Comparison of ENCODE assay signal across 21 cellular contexts in the genomic region with DNA sequence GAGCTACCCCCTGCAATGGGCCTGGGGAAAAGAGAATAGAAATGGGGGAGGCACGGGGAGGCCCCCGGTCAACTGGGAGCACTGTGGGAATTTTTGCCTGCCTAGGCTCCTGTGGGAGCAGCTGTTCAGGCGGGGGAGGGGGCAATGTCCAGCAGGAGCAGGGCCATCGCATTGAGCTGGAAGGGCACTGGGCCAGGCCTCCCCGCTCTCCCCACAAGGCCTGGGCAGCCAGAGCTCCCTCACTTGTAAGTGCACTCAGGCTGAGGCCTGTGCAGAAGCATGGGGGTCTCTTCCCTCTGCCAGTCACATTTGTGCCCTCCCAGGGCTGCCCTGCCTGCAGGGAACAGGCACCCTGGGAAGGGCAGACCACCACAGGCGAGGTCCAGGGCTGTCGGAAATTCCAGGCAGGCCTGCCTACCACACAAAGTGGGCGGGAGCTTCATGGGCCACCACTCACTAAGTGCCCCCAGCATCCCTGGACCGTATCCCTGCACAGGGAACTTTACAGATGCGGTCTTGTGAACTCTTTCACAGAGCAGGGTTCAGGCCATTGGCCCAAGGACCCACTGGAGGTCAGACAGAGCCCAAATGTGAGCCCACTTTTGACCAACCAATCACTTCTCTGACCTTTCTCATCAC. TPM values are rescaled to one million over a fixed set of nuclear protein-coding genes. Genes with fewer than 3 reads are reported as not detected.
"Had no signal": no experiment of that assay in that cellular context is flagged by ENCODE, and none has a peak within 500 bp of the region (broad histone marks: within the 10 kb centered on the region; RNA-seq: fewer than 3 reads in every experiment).

No MANE protein-coding gene starts in this region.

- H3K27me3 ChIP-seq: gastrocnemius medialis, ovary, sigmoid colon had no signal

- DNase-seq: activated CD4-positive, alpha-beta T cell treated with anti-CD3 and anti-CD28 coated beads for 48 hours; activated CD4-positive, CD25-positive, alpha-beta regulatory T cell; activated CD8-positive, alpha-beta memory T cell treated with anti-CD3 and anti-CD28 coated beads, Interleukin-2, amount 50 U/mL, for 4 hours; activated CD8-positive, alpha-beta T cell treated with anti-CD3 and anti-CD28 coated beads, Interleukin-2, amount 10 ng/mL, durations not matched to agents 7 days and 5 days; activated effector memory CD4-positive, alpha-beta T cell treated with Interleukin-2 at 50 U/mL for 16 hours; activated naive CD4-positive, alpha-beta T cell treated with anti-CD3 and anti-CD28 coated beads, Interleukin-2, amount 10 ng/mL, durations not matched to agents 7 days and 5 days; activated T-cell treated with anti-CD3 and anti-CD28 coated beads, Interleukin-2, amount 50 U/mL, for 48 hours; effector CD4-positive, alpha-beta T cell; gastrocnemius medialis; head of caudate nucleus; ovary; sigmoid colon; stimulated activated naive B cell treated with anti-CD40 and anti-IgM and Interleukin-4, amounts not matched to agents 10 μg/mL and 1 μg/mL and 100 μg/mL, for 72 hours; T-cell had no signal

- H3K4me1 ChIP-seq: sigmoid colon had no signal

- H3K36me3 ChIP-seq: gastrocnemius medialis, ovary, sigmoid colon had no signal

- H3K9me3 ChIP-seq: gastrocnemius medialis, ovary, sigmoid colon had no signal

- H3K4me3 ChIP-seq: gastrocnemius medialis, lung, ovary, sigmoid colon had no signal

- ATAC-seq: activated CD8-positive, alpha-beta T cell treated with anti-CD3 and anti-CD28 coated beads, Interleukin-2, amount 10 ng/mL, durations not matched to agents 7 days and 5 days; esophagus mucosa; gastrocnemius medialis; left lobe of liver; stimulated activated naive B cell treated with anti-CD40 and anti-IgM and Interleukin-4, amounts not matched to agents 10 μg/mL and 1 μg/mL and 100 μg/mL, for 72 hours; T-cell had no signal

- H3K27ac ChIP-seq: gastrocnemius medialis, ovary, sigmoid colon had no signal

RNA-seq across cellular contexts. Expression of gene CFAP157, which starts 1.1 kb away (rescaled TPM):
- total RNA-seq: esophagus mucosa, gastrocnemius medialis, left lobe of liver, pulmonary artery endothelial cell, sigmoid colon had no signal
- polyA plus RNA-seq: keratinocyte had no signal

RNA-seq across cellular contexts. Expression of gene TTC16, which starts 10.2 kb away (rescaled TPM):
- total RNA-seq: astrocyte, cerebellum, esophagus mucosa, gastrocnemius medialis, left lobe of liver, pulmonary artery endothelial cell, sigmoid colon had no signal
- polyA plus RNA-seq: keratinocyte had no signal
